In the genomic region with DNA sequence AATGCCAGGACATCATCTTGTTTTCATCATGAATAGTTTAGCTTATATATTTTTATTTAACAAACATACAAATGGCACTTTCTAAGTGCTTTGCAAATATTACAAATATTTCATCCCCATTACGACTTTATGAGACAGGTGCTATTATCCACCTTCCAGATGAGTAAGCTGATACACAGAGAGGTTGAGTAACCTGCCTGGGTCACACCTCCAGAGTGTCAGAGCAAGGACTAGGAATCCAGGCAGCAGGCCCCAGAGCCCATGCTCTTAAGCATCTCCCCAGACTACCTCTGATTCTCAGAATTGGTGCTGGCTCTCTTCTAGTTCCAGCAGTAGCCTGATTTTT, we compare ENCODE assay signal across 1 cellular context.
A peak's percentile ranks its signal among the peaks of the same experiment; 100 is the strongest.
TF ChIP-seq lines count a peak whose summit lies in the region.

No MANE protein-coding gene starts in this region.

TF ChIP-seq in GM12878, 131 proteins besides CTCF, POLR2A, EP300 and RAD21 (continued from another document):
- TF ChIP-seq, protein P1, sequence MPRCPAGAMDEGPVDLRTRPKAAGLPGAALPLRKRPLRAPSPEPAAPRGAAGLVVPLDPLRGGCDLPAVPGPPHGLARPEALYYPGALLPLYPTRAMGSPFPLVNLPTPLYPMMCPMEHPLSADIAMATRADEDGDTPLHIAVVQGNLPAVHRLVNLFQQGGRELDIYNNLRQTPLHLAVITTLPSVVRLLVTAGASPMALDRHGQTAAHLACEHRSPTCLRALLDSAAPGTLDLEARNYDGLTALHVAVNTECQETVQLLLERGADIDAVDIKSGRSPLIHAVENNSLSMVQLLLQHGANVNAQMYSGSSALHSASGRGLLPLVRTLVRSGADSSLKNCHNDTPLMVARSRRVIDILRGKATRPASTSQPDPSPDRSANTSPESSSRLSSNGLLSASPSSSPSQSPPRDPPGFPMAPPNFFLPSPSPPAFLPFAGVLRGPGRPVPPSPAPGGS (IDR thresholded peaks at IDR 0.05; ENCODE audit: borderline replicate concordance, insufficient read depth, low read depth, low read length, poor library complexity, severe bottlenecking): peak; percentile 78
- no peak for TF ChIP-seq KDM1A (IDR thresholded peaks at IDR 0.05; ENCODE audit: borderline replicate concordance)
- TF ChIP-seq RBBP5 (conservative IDR thresholded peaks at IDR 0.05): no peak
- TF ChIP-seq SREBF1 (IDR thresholded peaks at IDR 0.05; ENCODE audit: low read length): no peak
- TF ChIP-seq NRF1 (conservative IDR thresholded peaks at IDR 0.05; ENCODE audit: low read depth, low read length): no peak
- TF ChIP-seq, protein P2, sequence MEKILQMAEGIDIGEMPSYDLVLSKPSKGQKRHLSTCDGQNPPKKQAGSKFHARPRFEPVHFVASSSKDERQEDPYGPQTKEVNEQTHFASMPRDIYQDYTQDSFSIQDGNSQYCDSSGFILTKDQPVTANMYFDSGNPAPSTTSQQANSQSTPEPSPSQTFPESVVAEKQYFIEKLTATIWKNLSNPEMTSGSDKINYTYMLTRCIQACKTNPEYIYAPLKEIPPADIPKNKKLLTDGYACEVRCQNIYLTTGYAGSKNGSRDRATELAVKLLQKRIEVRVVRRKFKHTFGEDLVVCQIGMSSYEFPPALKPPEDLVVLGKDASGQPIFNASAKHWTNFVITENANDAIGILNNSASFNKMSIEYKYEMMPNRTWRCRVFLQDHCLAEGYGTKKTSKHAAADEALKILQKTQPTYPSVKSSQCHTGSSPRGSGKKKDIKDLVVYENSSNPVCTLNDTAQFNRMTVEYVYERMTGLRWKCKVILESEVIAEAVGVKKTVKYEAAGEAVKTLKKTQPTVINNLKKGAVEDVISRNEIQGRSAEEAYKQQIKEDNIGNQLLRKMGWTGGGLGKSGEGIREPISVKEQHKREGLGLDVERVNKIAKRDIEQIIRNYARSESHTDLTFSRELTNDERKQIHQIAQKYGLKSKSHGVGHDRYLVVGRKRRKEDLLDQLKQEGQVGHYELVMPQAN (conservative IDR thresholded peaks at IDR 0.05): no peak
- 0 out of 2 replicates have a peak, but pooled peaks have one; percentile 14 for TF ChIP-seq TCF3 (IDR thresholded peaks at IDR 0.05; ENCODE audit: borderline replicate concordance, insufficient read depth, low read depth, low read length)
